In the genomic region with DNA sequence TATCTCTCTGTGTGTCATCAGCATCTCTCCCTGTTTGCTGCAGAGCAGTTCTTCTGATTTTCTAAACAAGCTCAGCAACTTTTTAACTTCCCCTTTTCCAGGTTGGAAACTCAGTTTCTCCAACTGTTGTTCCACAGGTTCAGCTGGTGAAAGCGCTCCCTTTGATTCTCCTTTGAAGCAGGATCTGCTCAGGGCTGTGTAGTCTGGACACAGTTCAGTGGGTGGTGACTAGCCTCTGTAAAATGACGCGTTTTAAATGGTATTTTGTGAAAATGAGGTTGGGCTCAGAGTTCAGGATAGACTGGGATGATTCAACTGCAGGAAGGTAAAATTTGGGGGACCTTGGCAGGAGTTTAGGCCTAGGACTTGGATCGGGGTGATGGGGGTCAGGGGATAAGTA, we compare ENCODE assay signal across 1 cellular context.
A peak's percentile ranks its signal among the peaks of the same experiment; 100 is the strongest.
TF ChIP-seq lines count a peak whose summit lies in the region.

No MANE protein-coding gene starts in this region.

TF ChIP-seq in HepG2, 621 proteins besides CTCF, POLR2A, EP300 and RAD21:
- TF ChIP-seq BRCA1 (CRISPR knock-in tag; IDR thresholded peaks at IDR 0.05) = no peak
- TF ChIP-seq, protein P1, sequence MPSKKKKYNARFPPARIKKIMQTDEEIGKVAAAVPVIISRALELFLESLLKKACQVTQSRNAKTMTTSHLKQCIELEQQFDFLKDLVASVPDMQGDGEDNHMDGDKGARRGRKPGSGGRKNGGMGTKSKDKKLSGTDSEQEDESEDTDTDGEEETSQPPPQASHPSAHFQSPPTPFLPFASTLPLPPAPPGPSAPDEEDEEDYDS (CRISPR knock-in tag; IDR thresholded peaks at IDR 0.05) = no peak
- no peak for TF ChIP-seq ZNF44 (CRISPR knock-in tag; IDR thresholded peaks at IDR 0.05)
- TF ChIP-seq ZNF556 (CRISPR knock-in tag; IDR thresholded peaks at IDR 0.05; ENCODE audit: borderline replicate concordance) = no peak
- peak; percentile 40; the same call in 1 of the 2 replicates for TF ChIP-seq CREB1 (IDR thresholded peaks at IDR 0.05)
- TF ChIP-seq CREB1 (CRISPR knock-in tag; IDR thresholded peaks at IDR 0.05) = no peak
- no peak for TF ChIP-seq MYC (CRISPR knock-in tag; IDR thresholded peaks at IDR 0.05; ENCODE audit: borderline replicate concordance)
